In the genomic region with DNA sequence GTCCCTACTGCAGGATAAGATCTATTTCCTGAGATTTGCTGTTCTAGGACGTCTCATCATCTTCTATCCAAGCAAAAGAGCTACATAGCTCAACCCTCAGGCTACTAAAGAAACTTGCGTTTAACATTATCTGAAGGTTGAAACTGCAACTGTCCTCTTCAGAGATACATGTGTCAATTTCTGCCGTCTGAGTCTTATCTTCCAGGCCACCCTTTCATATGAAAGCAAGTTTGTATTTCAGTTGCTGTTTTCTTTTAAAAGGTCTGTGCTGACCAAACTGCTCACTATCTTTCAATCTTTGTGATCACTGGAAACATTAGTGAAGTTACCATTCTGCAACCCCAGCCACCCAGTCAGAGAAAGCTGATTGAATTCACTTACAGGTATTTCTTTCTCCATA, we compare ENCODE assay signal across 1 cellular context.
TF ChIP-seq lines count a peak whose summit lies in the region.

No MANE protein-coding gene starts in this region.

TF ChIP-seq in GM23338, 12 proteins besides CTCF, POLR2A, EP300 and RAD21 (continued from another document):
- TF ChIP-seq ZNF114 (CRISPR knock-in tag; IDR thresholded peaks at IDR 0.05) (no peak), ZNF462 (CRISPR knock-in tag; IDR thresholded peaks at IDR 0.05) (no peak), JUNB (IDR thresholded peaks at IDR 0.05; ENCODE audit: unreplicated experiment) (no peak)
